In genomic region chr1:70411360-70411844, GRCh38 we compare ENCODE assay signal across 1 cellular context.
TF ChIP-seq lines count a peak whose summit lies in the region.

No MANE protein-coding gene starts in this region.

TF ChIP-seq in K562, 482 proteins besides CTCF, POLR2A, EP300 and RAD21 (continued from another document and continues in another):
- TF ChIP-seq CHD7 (IDR thresholded peaks at IDR 0.05; ENCODE audit: low read depth, low read length) (no peak), EP400 (IDR thresholded peaks at IDR 0.05) (peak; percentile 81; the same call in 1 of the 2 replicates), ZNF174 (CRISPR knock-in tag; IDR thresholded peaks at IDR 0.05) (no peak), AFF4 (CRISPR knock-in tag; IDR thresholded peaks at IDR 0.05) (0 out of 2 replicates have a peak, but pooled peaks have one; percentile 13), SMARCC2 (IDR thresholded peaks at IDR 0.05; ENCODE audit: low read depth) (peak; percentile 33; the same call in 1 of the 2 replicates), TRIM28 (IDR thresholded peaks at IDR 0.05) (peak; percentile 24; the same call in 1 of the 2 replicates), ZFX (CRISPR knock-in tag; IDR thresholded peaks at IDR 0.05) (peak; percentile 78), BRD4 (IDR thresholded peaks at IDR 0.05) (peak; percentile 3; the same call in 1 of the 2 replicates), SNAPC5 (CRISPR knock-in tag; IDR thresholded peaks at IDR 0.05) (no peak), FOXK2 (conservative IDR thresholded peaks at IDR 0.05 in 1 of 2, IDR thresholded peaks at IDR 0.05 in 1 of 2; ENCODE audit: low read depth in 2 of 2) (no peak), ARID4B (CRISPR knock-in tag; IDR thresholded peaks at IDR 0.05) (no peak), OTX1 (CRISPR knock-in tag; IDR thresholded peaks at IDR 0.05) (no peak), HCFC1 (IDR thresholded peaks at IDR 0.05; ENCODE audit: low read depth, low read length) (no peak), PBX2 (CRISPR knock-in tag; IDR thresholded peaks at IDR 0.05; ENCODE audit: low read depth) (no peak), PBX2 (tag; conservative IDR thresholded peaks at IDR 0.05; ENCODE audit: low read depth) (no peak), HDAC1 (IDR thresholded peaks at IDR 0.05) (peak in 1 of 2 experiments; percentile 31; a peak in 1 of 4 replicates), ZBTB33 (CRISPR knock-in tag; IDR thresholded peaks at IDR 0.05) (0 out of 2 replicates have a peak, but pooled peaks have one; percentile 2), GTF2A2 (tag; IDR thresholded peaks at IDR 0.05) (no peak), ZKSCAN1 (IDR thresholded peaks at IDR 0.05; ENCODE audit: low read depth, low read length) (no peak), AFF1 (IDR thresholded peaks at IDR 0.05; ENCODE audit: low read depth in 1 of 2, partially characterized antibody in 2 of 2) (peak; percentile 32 to 82), NFRKB (IDR thresholded peaks at IDR 0.05; ENCODE audit: low read depth) (0 out of 2 replicates have a peak, but pooled peaks have one; percentile 8)
